1 cellular context compared by ENCODE assay signal in genomic region chr16:47141773-47142468, GRCh38.
TF ChIP-seq lines count a peak whose summit lies in the region.

No MANE protein-coding gene starts in this region.

TF ChIP-seq in GM12878, 131 proteins besides CTCF, POLR2A, EP300 and RAD21 (continued from another document and continues in another):
- TF ChIP-seq E2F8 (IDR thresholded peaks at IDR 0.05; ENCODE audit: low read depth, partially characterized antibody) (no peak), IRF3 (IDR thresholded peaks at IDR 0.05) (no peak), REST (IDR thresholded peaks at IDR 0.05; ENCODE audit: low read depth, low read length) (no peak), ATF3 (IDR thresholded peaks at IDR 0.05; ENCODE audit: borderline replicate concordance, extremely low read depth, low read depth, low read length) (no peak), DPF2 (IDR thresholded peaks at IDR 0.05) (no peak), YBX1 (IDR thresholded peaks at IDR 0.05) (no peak), HDGF (IDR thresholded peaks at IDR 0.05) (peak; percentile 75; the same call in 1 of the 2 replicates), BCL11A (IDR thresholded peaks at IDR 0.05; ENCODE audit: low read depth, low read length) (no peak), YY1 (IDR thresholded peaks at IDR 0.05; ENCODE audit: low read depth, low read length) (peak; percentile 80), BRCA1 (IDR thresholded peaks at IDR 0.05; ENCODE audit: low read depth, low read length) (no peak), MTA3 (IDR thresholded peaks at IDR 0.05; ENCODE audit: borderline replicate concordance, low read length) (no peak), NFIC (IDR thresholded peaks at IDR 0.05; ENCODE audit: low read depth, low read length) (no peak), GABPA (IDR thresholded peaks at IDR 0.05; ENCODE audit: low read depth) (no peak), RB1 (IDR thresholded peaks at IDR 0.05; ENCODE audit: borderline replicate concordance) (0 out of 2 replicates have a peak, but pooled peaks have one; percentile 62), ZBTB11 (CRISPR knock-in tag; IDR thresholded peaks at IDR 0.05) (no peak), IKZF1 (conservative IDR thresholded peaks at IDR 0.05) (peak; percentile 65), ZNF207 (IDR thresholded peaks at IDR 0.05; ENCODE audit: borderline replicate concordance) (no peak), HSF1 (IDR thresholded peaks at IDR 0.05; ENCODE audit: low read depth, low read length) (no peak), RAD51 (IDR thresholded peaks at IDR 0.05) (0 out of 2 replicates have a peak, but pooled peaks have one; percentile 7), CREB1 (IDR thresholded peaks at IDR 0.05; ENCODE audit: low read depth) (0 out of 2 replicates have a peak, but pooled peaks have one; percentile 31), CHD1 (IDR thresholded peaks at IDR 0.05; ENCODE audit: low read depth, low read length) (peak; percentile 81; the same call in 1 of the 2 replicates), CHD2 (IDR thresholded peaks at IDR 0.05; ENCODE audit: borderline replicate concordance, low read depth, low read length) (0 out of 2 replicates have a peak, but pooled peaks have one; percentile 48), CBFB (IDR thresholded peaks at IDR 0.05; ENCODE audit: low read depth) (no peak), ZSCAN29 (IDR thresholded peaks at IDR 0.05) (0 out of 2 replicates have a peak, but pooled peaks have one; percentile 65), ZNF384 (IDR thresholded peaks at IDR 0.05; ENCODE audit: borderline replicate concordance, low read depth, low read length) (no peak), NFYA (IDR thresholded peaks at IDR 0.05; ENCODE audit: borderline replicate concordance, low read depth, low read length) (no peak), FOXK2 (IDR thresholded peaks at IDR 0.05) (no peak), ZNF622 (IDR thresholded peaks at IDR 0.05) (no peak), MYB (IDR thresholded peaks at IDR 0.05; ENCODE audit: borderline replicate concordance, low read depth, low read length) (no peak), SRF (IDR thresholded peaks at IDR 0.05; ENCODE audit: low read depth in 2 of 2, low read length in 2 of 2) (0 out of 4 replicates have a peak, but pooled peaks of 1 of the 2 experiments have one; percentile 21), NFXL1 (IDR thresholded peaks at IDR 0.05; ENCODE audit: borderline replicate concordance) (no peak), ZNF592 (IDR thresholded peaks at IDR 0.05) (peak; percentile 66; the same call in 1 of the 2 replicates), ETV6 (conservative IDR thresholded peaks at IDR 0.05 in 1 of 2, IDR thresholded peaks at IDR 0.05 in 1 of 2; ENCODE audit: borderline replicate concordance in 1 of 2, low read depth in 1 of 2) (no peak), SMARCA5 (IDR thresholded peaks at IDR 0.05) (peak; percentile 99), ZNF274 (IDR thresholded peaks at IDR 0.05; ENCODE audit: insufficient read depth, insufficient read length) (no peak), WRNIP1 (IDR thresholded peaks at IDR 0.05; ENCODE audit: borderline replicate concordance, low read depth, low read length) (0 out of 2 replicates have a peak, but pooled peaks have one; percentile 63), SMAD1 (IDR thresholded peaks at IDR 0.05; ENCODE audit: low read depth, partially characterized antibody) (no peak), IRF5 (IDR thresholded peaks at IDR 0.05; ENCODE audit: borderline replicate concordance) (no peak)
